Comparison of ENCODE assay signal across 1 cellular context in the genomic region with DNA sequence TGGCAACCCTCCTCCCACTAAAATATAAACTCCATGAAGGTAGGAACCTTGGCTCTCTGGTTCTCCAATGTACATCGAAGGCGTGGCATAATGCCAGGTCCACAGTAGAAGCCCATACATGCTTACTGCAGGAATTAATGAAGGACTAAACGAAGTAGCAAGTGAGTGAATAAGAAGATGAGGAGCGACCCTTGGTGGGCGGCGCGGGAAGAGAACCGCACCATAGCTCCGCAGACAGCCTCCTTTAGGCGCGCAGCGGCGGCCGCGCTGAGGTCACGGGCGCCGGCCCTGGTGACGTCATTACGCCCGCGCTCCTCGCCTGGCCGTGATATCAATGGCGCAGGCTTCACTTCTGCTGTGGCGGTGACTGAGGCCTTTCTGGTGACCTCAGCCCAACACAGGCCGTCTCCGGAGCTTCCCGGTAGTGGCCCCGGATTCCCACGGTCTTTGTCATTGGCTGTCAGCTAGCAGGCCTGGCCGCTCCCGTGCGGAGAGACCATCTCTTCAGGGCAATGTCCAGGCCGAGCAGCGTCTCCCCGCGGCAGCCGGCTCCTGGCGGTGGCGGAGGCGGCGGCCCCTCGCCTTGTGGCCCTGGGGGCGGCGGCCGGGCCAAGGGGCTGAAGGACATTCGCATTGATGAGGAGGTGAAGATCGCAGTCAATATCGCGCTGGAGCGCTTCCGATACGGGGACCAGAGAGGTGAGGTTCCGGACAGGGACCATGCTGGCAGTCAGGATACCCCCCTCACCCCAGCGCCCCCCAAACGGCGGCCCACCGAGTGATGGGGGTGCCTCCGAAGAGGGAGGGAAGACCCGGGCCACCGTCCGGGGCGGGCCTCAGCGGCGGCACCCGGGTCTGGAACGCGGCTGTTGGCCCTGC.
A peak's percentile ranks its signal among the peaks of the same experiment; 100 is the strongest.
TF ChIP-seq lines count a peak whose summit lies in the region.

TSS of gene YTHDC2 (plus strand) at position 311 of the 879 bp plus-strand sequence. CDS start at position 513, 202 bp downstream.

TF ChIP-seq in K562, 482 proteins besides CTCF, POLR2A, EP300 and RAD21 (continued from another document and continues in another):
- no peak for TF ChIP-seq NONO (IDR thresholded peaks at IDR 0.05; ENCODE audit: low read depth in 2 of 2, low read length in 1 of 2)
- TF ChIP-seq, protein P1, sequence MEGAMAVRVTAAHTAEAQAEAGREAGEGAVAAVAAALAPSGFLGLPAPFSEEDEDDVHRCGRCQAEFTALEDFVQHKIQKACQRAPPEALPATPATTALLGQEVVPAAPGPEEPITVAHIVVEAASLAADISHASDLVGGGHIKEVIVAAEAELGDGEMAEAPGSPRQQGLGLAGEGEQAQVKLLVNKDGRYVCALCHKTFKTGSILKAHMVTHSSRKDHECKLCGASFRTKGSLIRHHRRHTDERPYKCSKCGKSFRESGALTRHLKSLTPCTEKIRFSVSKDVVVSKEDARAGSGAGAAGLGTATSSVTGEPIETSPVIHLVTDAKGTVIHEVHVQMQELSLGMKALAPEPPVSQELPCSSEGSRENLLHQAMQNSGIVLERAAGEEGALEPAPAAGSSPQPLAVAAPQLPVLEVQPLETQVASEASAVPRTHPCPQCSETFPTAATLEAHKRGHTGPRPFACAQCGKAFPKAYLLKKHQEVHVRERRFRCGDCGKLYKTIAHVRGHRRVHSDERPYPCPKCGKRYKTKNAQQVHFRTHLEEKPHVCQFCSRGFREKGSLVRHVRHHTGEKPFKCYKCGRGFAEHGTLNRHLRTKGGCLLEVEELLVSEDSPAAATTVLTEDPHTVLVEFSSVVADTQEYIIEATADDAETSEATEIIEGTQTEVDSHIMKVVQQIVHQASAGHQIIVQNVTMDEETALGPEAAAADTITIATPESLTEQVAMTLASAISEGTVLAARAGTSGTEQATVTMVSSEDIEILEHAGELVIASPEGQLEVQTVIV (CRISPR knock-in tag; IDR thresholded peaks at IDR 0.05; ENCODE audit: borderline replicate concordance) = no peak
- TF ChIP-seq, protein P2, sequence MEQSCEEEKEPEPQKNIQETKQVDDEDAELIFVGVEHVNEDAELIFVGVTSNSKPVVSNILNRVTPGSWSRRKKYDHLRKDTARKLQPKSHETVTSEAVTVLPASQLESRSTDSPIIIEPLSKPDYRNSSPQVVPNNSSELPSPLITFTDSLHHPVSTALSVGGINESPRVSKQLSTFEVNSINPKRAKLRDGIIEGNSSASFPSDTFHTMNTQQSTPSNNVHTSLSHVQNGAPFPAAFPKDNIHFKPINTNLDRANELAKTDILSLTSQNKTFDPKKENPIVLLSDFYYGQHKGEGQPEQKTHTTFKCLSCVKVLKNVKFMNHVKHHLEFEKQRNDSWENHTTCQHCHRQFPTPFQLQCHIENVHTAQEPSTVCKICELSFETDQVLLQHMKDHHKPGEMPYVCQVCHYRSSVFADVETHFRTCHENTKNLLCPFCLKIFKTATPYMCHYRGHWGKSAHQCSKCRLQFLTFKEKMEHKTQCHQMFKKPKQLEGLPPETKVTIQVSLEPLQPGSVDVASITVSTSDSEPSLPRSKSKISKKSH (CRISPR knock-in tag; IDR thresholded peaks at IDR 0.05) = 0 out of 2 replicates have a peak, but pooled peaks have one; percentile 77
- TF ChIP-seq CREB1 (IDR thresholded peaks at IDR 0.05) = peak; percentile 94
- peak; percentile 95 for TF ChIP-seq CREB1 (CRISPR knock-in tag; IDR thresholded peaks at IDR 0.05)
- peak; percentile 54; the same call in 1 of the 2 replicates for TF ChIP-seq ZNF263 (CRISPR knock-in tag; IDR thresholded peaks at IDR 0.05; ENCODE audit: borderline replicate concordance)
- no peak for TF ChIP-seq CBFB (CRISPR knock-in tag; IDR thresholded peaks at IDR 0.05)
- TF ChIP-seq ZNF584 (CRISPR knock-in tag; IDR thresholded peaks at IDR 0.05; ENCODE audit: low read depth) = 0 out of 2 replicates have a peak, but pooled peaks have one; percentile 17
- TF ChIP-seq, protein P3, sequence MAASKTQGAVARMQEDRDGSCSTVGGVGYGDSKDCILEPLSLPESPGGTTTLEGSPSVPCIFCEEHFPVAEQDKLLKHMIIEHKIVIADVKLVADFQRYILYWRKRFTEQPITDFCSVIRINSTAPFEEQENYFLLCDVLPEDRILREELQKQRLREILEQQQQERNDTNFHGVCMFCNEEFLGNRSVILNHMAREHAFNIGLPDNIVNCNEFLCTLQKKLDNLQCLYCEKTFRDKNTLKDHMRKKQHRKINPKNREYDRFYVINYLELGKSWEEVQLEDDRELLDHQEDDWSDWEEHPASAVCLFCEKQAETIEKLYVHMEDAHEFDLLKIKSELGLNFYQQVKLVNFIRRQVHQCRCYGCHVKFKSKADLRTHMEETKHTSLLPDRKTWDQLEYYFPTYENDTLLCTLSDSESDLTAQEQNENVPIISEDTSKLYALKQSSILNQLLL (CRISPR knock-in tag; IDR thresholded peaks at IDR 0.05; ENCODE audit: borderline replicate concordance) = no peak
- TF ChIP-seq HDAC1 (IDR thresholded peaks at IDR 0.05) = peak in 1 of 2 experiments; percentile 42; a peak in 1 of 4 replicates
- TF ChIP-seq EZH2 (IDR thresholded peaks at IDR 0.05; ENCODE audit: borderline replicate concordance, low read depth, low read length) = no peak
- TF ChIP-seq PRDM10 (IDR thresholded peaks at IDR 0.05; ENCODE audit: partially characterized antibody) = peak; percentile 55
- TF ChIP-seq, protein P4, sequence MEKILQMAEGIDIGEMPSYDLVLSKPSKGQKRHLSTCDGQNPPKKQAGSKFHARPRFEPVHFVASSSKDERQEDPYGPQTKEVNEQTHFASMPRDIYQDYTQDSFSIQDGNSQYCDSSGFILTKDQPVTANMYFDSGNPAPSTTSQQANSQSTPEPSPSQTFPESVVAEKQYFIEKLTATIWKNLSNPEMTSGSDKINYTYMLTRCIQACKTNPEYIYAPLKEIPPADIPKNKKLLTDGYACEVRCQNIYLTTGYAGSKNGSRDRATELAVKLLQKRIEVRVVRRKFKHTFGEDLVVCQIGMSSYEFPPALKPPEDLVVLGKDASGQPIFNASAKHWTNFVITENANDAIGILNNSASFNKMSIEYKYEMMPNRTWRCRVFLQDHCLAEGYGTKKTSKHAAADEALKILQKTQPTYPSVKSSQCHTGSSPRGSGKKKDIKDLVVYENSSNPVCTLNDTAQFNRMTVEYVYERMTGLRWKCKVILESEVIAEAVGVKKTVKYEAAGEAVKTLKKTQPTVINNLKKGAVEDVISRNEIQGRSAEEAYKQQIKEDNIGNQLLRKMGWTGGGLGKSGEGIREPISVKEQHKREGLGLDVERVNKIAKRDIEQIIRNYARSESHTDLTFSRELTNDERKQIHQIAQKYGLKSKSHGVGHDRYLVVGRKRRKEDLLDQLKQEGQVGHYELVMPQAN (IDR thresholded peaks at IDR 0.05; ENCODE audit: borderline replicate concordance) = no peak
- TF ChIP-seq CXXC5 (CRISPR knock-in tag; IDR thresholded peaks at IDR 0.05) = peak; percentile 90
- no peak for TF ChIP-seq SLC30A9 (CRISPR knock-in tag; IDR thresholded peaks at IDR 0.05)
- no peak; the same call in 1 of the 2 replicates for TF ChIP-seq CBX1 (IDR thresholded peaks at IDR 0.05; ENCODE audit: low read depth)
- TF ChIP-seq, protein P5, sequence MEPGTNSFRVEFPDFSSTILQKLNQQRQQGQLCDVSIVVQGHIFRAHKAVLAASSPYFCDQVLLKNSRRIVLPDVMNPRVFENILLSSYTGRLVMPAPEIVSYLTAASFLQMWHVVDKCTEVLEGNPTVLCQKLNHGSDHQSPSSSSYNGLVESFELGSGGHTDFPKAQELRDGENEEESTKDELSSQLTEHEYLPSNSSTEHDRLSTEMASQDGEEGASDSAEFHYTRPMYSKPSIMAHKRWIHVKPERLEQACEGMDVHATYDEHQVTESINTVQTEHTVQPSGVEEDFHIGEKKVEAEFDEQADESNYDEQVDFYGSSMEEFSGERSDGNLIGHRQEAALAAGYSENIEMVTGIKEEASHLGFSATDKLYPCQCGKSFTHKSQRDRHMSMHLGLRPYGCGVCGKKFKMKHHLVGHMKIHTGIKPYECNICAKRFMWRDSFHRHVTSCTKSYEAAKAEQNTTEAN (CRISPR knock-in tag; IDR thresholded peaks at IDR 0.05) = no peak
- TF ChIP-seq ZNF740 (CRISPR knock-in tag; IDR thresholded peaks at IDR 0.05) = no peak
- TF ChIP-seq ZNF740 (tag; IDR thresholded peaks at IDR 0.05) = no peak
- no peak for TF ChIP-seq YBX1 (IDR thresholded peaks at IDR 0.05)
- TF ChIP-seq, protein P6, sequence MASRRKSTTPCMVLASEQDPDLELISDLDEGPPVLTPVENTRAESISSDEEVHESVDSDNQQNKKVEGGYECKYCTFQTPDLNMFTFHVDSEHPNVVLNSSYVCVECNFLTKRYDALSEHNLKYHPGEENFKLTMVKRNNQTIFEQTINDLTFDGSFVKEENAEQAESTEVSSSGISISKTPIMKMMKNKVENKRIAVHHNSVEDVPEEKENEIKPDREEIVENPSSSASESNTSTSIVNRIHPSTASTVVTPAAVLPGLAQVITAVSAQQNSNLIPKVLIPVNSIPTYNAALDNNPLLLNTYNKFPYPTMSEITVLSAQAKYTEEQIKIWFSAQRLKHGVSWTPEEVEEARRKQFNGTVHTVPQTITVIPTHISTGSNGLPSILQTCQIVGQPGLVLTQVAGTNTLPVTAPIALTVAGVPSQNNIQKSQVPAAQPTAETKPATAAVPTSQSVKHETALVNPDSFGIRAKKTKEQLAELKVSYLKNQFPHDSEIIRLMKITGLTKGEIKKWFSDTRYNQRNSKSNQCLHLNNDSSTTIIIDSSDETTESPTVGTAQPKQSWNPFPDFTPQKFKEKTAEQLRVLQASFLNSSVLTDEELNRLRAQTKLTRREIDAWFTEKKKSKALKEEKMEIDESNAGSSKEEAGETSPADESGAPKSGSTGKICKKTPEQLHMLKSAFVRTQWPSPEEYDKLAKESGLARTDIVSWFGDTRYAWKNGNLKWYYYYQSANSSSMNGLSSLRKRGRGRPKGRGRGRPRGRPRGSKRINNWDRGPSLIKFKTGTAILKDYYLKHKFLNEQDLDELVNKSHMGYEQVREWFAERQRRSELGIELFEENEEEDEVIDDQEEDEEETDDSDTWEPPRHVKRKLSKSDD (conservative IDR thresholded peaks at IDR 0.05; ENCODE audit: low read length) = no peak
- TF ChIP-seq NR4A1 (CRISPR knock-in tag; IDR thresholded peaks at IDR 0.05) = no peak
- 0 out of 2 replicates have a peak, but pooled peaks have one; percentile 49 for TF ChIP-seq NR4A1 (tag; IDR thresholded peaks at IDR 0.05)
- peak in 1 of 2 experiments; percentile 3; a peak in 1 of 4 replicates for TF ChIP-seq RCOR1 (IDR thresholded peaks at IDR 0.05; ENCODE audit: borderline replicate concordance in 1 of 2, low read depth in 2 of 2, low read length in 2 of 2)
- no peak for TF ChIP-seq ARID2 (IDR thresholded peaks at IDR 0.05)
- TF ChIP-seq ZBTB33 (CRISPR knock-in tag; IDR thresholded peaks at IDR 0.05) = no peak
